Comparison of ENCODE assay signal across 9 cellular contexts in genomic region chr2:5722236-5722635, GRCh38. TPM values are rescaled to one million over a fixed set of nuclear protein-coding genes. Genes with fewer than 3 reads are reported as not detected.
"Had no signal": no experiment of that assay in that cellular context is flagged by ENCODE, and none has a peak within 500 bp of the region (broad histone marks: within the 10 kb centered on the region; RNA-seq: fewer than 3 reads in every experiment).

No MANE protein-coding gene starts in this region.

- H3K4me3 ChIP-seq: GM12878 had no signal

- DNase-seq: GDM1, GF-D8 had no signal

- ATAC-seq: GM12878 had no signal

- FAIRE-seq: G401.6, GM12878, GM12891, GM12892, GM18507, GM19239 had no signal

RNA-seq across cellular contexts. Expression of gene SOX11, which starts 30.1 kb away (rescaled TPM):
- total RNA-seq: G401 had no signal
